ENCODE assay signal across 29 cellular contexts in the genomic region with DNA sequence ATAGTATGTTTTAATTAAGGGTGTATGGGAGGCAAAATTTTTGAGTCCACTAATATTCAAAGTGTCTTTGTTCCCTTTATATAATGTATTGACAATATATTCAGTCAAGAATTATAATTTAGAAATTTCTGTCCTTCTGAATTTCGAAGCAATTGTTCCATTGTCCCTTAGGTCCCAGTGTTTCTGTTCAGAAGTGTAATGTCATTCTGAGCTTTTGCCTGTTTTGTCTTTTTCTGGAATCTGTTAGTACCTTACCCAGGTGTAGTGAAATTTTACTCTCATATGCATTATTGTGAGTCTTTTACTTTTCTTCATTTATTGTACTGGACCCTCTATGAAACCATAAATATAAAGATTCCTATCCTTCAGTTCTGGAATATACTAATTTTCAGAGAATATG.
"Had no signal": no experiment of that assay in that cellular context is flagged by ENCODE, and none has a peak within 500 bp of the region (broad histone marks: within the 10 kb centered on the region; RNA-seq: fewer than 3 reads in every experiment).

No MANE protein-coding gene starts in this region.

- H3K36me3 ChIP-seq: stomach, suprapubic skin, thoracic aorta, thyroid gland, tibial artery, tibial nerve, transverse colon, upper lobe of left lung, upper lobe of right lung, uterus, vagina had no signal

- H3K4me3 Mint-ChIP-seq: stimulated activated effector memory CD8-positive, alpha-beta T cell treated with anti-CD3 and anti-CD28 coated beads, Interleukin-12 subunit alpha, Interleukin-12 subunit beta, amount 100 ng/mL, for 72 hours; stimulated activated memory B cell treated with anti-CD40 and anti-IgM and Interleukin-4, amounts not matched to agents 10 μg/mL and 1 μg/mL and 100 μg/mL, for 72 hours; stimulated activated naive B cell treated with anti-CD40 and anti-IgM and Interleukin-4, amounts not matched to agents 10 μg/mL and 1 μg/mL and 100 μg/mL, for 72 hours; stimulated activated naive CD8-positive, alpha-beta T cell treated with anti-CD3 and anti-CD28 coated beads, Interleukin-15, amount 100 ng/mL, for 72 hours; stimulated activated naive CD8-positive, alpha-beta T cell treated with anti-CD3 and anti-CD28 coated beads, Interleukin-15, Interleukin-2, amounts not matched to agents 100 ng/mL and 50 ng/mL, for 24 hours; type B pancreatic cell had no signal

- H3K9me3 ChIP-seq: suprapubic skin, testis, thoracic aorta, thyroid gland, tibial artery, upper lobe of left lung, uterus, vagina had no signal

- H3K27ac ChIP-seq: stomach, suprapubic skin, testis, thoracic aorta, thyroid gland, tibial artery, tibial nerve, transverse colon, upper lobe of left lung, upper lobe of right lung, uterus, vagina had no signal

- ATAC-seq: stimulated activated effector memory CD8-positive, alpha-beta T cell treated with anti-CD3 and anti-CD28 coated beads, Interleukin-12 subunit alpha, Interleukin-12 subunit beta, amount 100 ng/mL, for 72 hours; stimulated activated memory B cell treated with anti-CD40 and anti-IgM and Interleukin-4, amounts not matched to agents 10 μg/mL and 1 μg/mL and 100 μg/mL, for 72 hours; stimulated activated naive B cell treated with anti-CD40 and anti-IgM and Interleukin-4, amounts not matched to agents 10 μg/mL and 1 μg/mL and 100 μg/mL, for 72 hours; stimulated activated naive CD8-positive, alpha-beta T cell treated with anti-CD3 and anti-CD28 coated beads, Interleukin-15, amount 100 ng/mL, for 72 hours; stimulated activated naive CD8-positive, alpha-beta T cell treated with anti-CD3 and anti-CD28 coated beads, Interleukin-15, Interleukin-2, amounts not matched to agents 100 U/mL and 50 U/mL, for 24 hours; upper lobe of right lung had no signal

- H3K4me3 ChIP-seq: stomach, suprapubic skin, testis, thoracic aorta, thyroid gland, tibial artery, tibial nerve, transverse colon, upper lobe of left lung, upper lobe of right lung, uterus, vagina had no signal

- H3K27ac Mint-ChIP-seq: stimulated activated effector memory CD8-positive, alpha-beta T cell treated with anti-CD3 and anti-CD28 coated beads, Interleukin-12 subunit alpha, Interleukin-12 subunit beta, amount 100 ng/mL, for 72 hours; stimulated activated memory B cell treated with anti-CD40 and anti-IgM and Interleukin-4, amounts not matched to agents 10 μg/mL and 1 μg/mL and 100 μg/mL, for 72 hours; stimulated activated naive B cell treated with anti-CD40 and anti-IgM and Interleukin-4, amounts not matched to agents 10 μg/mL and 1 μg/mL and 100 μg/mL, for 72 hours; stimulated activated naive CD8-positive, alpha-beta T cell treated with anti-CD3 and anti-CD28 coated beads, Interleukin-15, amount 100 ng/mL, for 72 hours; stimulated activated naive CD8-positive, alpha-beta T cell treated with anti-CD3 and anti-CD28 coated beads, Interleukin-15, Interleukin-2, amounts not matched to agents 100 ng/mL and 50 ng/mL, for 24 hours; type B pancreatic cell had no signal

- FAIRE-seq: urothelium cell line had no signal

- DNase-seq: stimulated activated CD4-positive, alpha-beta T cell treated with anti-CD3 and anti-CD28 coated beads, Interleukin-2, amount 100 ng/mL, for 48 hours; stimulated activated CD4-positive, alpha-beta T cell treated with anti-CD3 and anti-CD28 coated beads, Interleukin-4, amount 100 ng/mL, for 1 hour; stimulated activated CD4-positive, alpha-beta T cell treated with anti-CD3 and anti-CD28 coated beads, Interleukin-4, amount 100 ng/mL, for 24 hours; stimulated activated CD4-positive, alpha-beta T cell treated with anti-CD3 and anti-CD28 coated beads, Interleukin-4, amount 100 ng/mL, for 4 hours; stimulated activated CD8-positive, alpha-beta memory T cell treated with anti-CD3 and anti-CD28 coated beads, Interleukin-4, amount 100 ng/mL, for 48 hours; stimulated activated naive B cell treated with anti-CD40 and anti-IgM and Interleukin-4, amounts not matched to agents 10 μg/mL and 1 μg/mL and 100 μg/mL, for 72 hours; stimulated activated naive CD4-positive, alpha-beta T cell; stimulated activated naive CD4-positive, alpha-beta T cell treated with Interleukin-2 at 50 U/mL for 16 hours; stimulated activated naive CD8-positive, alpha-beta T cell treated with anti-CD3 and anti-CD28 coated beads, Interleukin-15, amount 100 ng/mL, for 72 hours; stimulated activated naive CD8-positive, alpha-beta T cell treated with anti-CD3 and anti-CD28 coated beads, Interleukin-15, Interleukin-2, amounts not matched to agents 100 U/mL and 50 U/mL, for 24 hours; stomach; substantia nigra; testis; thyroid gland; tibial artery; transverse colon; trophoblast cell; upper lobe of left lung; upper lobe of right lung; uterus had no signal

- H3K27me3 Mint-ChIP-seq: stimulated activated memory B cell treated with anti-CD40 and anti-IgM and Interleukin-4, amounts not matched to agents 10 μg/mL and 1 μg/mL and 100 μg/mL, for 72 hours; stimulated activated naive B cell treated with anti-CD40 and anti-IgM and Interleukin-4, amounts not matched to agents 10 μg/mL and 1 μg/mL and 100 μg/mL, for 72 hours; stimulated activated naive CD8-positive, alpha-beta T cell treated with anti-CD3 and anti-CD28 coated beads, Interleukin-15, amount 100 ng/mL, for 72 hours; stimulated activated naive CD8-positive, alpha-beta T cell treated with anti-CD3 and anti-CD28 coated beads, Interleukin-15, Interleukin-2, amounts not matched to agents 100 ng/mL and 50 ng/mL, for 24 hours; type B pancreatic cell had no signal

- H3K27me3 ChIP-seq: stomach, suprapubic skin, testis, thyroid gland, tibial artery, tibial nerve, transverse colon, upper lobe of left lung, upper lobe of right lung, uterus, vagina had no signal

- H3K4me1 ChIP-seq: stomach, suprapubic skin, testis, thyroid gland, tibial artery, tibial nerve, transverse colon, upper lobe of left lung, upper lobe of right lung, uterus, vagina had no signal

- H3K9me3 Mint-ChIP-seq: stimulated activated naive CD8-positive, alpha-beta T cell treated with anti-CD3 and anti-CD28 coated beads, Interleukin-15, amount 100 ng/mL, for 72 hours had no signal

- H3K4me1 Mint-ChIP-seq: stimulated activated effector memory CD8-positive, alpha-beta T cell treated with anti-CD3 and anti-CD28 coated beads, Interleukin-12 subunit alpha, Interleukin-12 subunit beta, amount 100 ng/mL, for 72 hours; stimulated activated memory B cell treated with anti-CD40 and anti-IgM and Interleukin-4, amounts not matched to agents 10 μg/mL and 1 μg/mL and 100 μg/mL, for 72 hours; stimulated activated naive B cell treated with anti-CD40 and anti-IgM and Interleukin-4, amounts not matched to agents 10 μg/mL and 1 μg/mL and 100 μg/mL, for 72 hours; stimulated activated naive CD8-positive, alpha-beta T cell treated with anti-CD3 and anti-CD28 coated beads, Interleukin-15, amount 100 ng/mL, for 72 hours had no signal

- H3K36me3 Mint-ChIP-seq: stimulated activated effector memory CD8-positive, alpha-beta T cell treated with anti-CD3 and anti-CD28 coated beads, Interleukin-12 subunit alpha, Interleukin-12 subunit beta, amount 100 ng/mL, for 72 hours; stimulated activated memory B cell treated with anti-CD40 and anti-IgM and Interleukin-4, amounts not matched to agents 10 μg/mL and 1 μg/mL and 100 μg/mL, for 72 hours; stimulated activated naive B cell treated with anti-CD40 and anti-IgM and Interleukin-4, amounts not matched to agents 10 μg/mL and 1 μg/mL and 100 μg/mL, for 72 hours; type B pancreatic cell had no signal
